Comparison of ENCODE assay signal across 1 cellular context in the genomic region with DNA sequence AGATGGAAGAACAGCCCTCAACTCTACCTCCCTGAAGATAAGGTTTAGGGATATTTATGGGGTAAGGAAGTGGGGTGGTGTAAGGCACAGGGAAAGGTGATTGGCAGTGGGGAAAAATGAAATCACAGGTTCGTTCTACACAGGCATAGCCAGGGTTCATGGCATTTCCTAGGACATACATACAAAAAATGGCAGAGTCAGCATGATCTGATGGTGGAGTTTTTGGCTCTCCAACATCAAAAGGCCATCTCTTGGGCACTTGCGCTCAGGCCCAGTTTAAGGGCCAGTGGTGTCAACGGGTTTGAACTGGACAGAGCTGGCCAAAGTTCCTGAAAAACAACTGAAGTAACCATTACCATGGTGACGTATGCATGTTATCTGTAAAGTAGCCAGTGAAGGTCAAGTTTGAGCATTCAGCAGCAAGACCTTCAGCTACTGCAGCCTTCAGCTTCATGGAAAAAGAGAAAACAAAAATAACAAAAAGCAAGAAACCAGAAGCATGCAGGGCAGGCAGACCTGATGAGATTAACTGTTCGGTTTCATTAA.
TF ChIP-seq lines count a peak whose summit lies in the region.

No MANE protein-coding gene starts in this region.

TF ChIP-seq in HepG2, 621 proteins besides CTCF, POLR2A, EP300 and RAD21 (continued from another document):
- TF ChIP-seq, protein P1, sequence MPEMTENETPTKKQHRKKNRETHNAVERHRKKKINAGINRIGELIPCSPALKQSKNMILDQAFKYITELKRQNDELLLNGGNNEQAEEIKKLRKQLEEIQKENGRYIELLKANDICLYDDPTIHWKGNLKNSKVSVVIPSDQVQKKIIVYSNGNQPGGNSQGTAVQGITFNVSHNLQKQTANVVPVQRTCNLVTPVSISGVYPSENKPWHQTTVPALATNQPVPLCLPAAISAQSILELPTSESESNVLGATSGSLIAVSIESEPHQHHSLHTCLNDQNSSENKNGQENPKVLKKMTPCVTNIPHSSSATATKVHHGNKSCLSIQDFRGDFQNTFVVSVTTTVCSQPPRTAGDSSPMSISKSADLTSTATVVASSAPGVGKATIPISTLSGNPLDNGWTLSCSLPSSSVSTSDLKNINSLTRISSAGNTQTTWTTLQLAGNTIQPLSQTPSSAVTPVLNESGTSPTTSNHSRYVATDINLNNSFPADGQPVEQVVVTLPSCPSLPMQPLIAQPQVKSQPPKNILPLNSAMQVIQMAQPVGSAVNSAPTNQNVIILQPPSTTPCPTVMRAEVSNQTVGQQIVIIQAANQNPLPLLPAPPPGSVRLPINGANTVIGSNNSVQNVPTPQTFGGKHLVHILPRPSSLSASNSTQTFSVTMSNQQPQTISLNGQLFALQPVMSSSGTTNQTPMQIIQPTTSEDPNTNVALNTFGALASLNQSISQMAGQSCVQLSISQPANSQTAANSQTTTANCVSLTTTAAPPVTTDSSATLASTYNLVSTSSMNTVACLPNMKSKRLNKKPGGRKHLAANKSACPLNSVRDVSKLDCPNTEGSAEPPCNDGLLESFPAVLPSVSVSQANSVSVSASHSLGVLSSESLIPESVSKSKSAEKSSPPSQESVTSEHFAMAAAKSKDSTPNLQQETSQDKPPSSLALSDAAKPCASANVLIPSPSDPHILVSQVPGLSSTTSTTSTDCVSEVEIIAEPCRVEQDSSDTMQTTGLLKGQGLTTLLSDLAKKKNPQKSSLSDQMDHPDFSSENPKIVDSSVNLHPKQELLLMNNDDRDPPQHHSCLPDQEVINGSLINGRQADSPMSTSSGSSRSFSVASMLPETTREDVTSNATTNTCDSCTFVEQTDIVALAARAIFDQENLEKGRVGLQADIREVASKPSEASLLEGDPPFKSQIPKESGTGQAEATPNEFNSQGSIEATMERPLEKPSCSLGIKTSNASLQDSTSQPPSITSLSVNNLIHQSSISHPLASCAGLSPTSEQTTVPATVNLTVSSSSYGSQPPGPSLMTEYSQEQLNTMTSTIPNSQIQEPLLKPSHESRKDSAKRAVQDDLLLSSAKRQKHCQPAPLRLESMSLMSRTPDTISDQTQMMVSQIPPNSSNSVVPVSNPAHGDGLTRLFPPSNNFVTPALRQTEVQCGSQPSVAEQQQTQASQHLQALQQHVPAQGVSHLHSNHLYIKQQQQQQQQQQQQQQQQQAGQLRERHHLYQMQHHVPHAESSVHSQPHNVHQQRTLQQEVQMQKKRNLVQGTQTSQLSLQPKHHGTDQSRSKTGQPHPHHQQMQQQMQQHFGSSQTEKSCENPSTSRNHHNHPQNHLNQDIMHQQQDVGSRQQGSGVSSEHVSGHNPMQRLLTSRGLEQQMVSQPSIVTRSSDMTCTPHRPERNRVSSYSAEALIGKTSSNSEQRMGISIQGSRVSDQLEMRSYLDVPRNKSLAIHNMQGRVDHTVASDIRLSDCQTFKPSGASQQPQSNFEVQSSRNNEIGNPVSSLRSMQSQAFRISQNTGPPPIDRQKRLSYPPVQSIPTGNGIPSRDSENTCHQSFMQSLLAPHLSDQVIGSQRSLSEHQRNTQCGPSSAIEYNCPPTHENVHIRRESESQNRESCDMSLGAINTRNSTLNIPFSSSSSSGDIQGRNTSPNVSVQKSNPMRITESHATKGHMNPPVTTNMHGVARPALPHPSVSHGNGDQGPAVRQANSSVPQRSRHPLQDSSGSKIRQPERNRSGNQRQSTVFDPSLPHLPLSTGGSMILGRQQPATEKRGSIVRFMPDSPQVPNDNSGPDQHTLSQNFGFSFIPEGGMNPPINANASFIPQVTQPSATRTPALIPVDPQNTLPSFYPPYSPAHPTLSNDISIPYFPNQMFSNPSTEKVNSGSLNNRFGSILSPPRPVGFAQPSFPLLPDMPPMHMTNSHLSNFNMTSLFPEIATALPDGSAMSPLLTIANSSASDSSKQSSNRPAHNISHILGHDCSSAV (CRISPR knock-in tag; IDR thresholded peaks at IDR 0.05; ENCODE audit: borderline replicate concordance): no peak
- TF ChIP-seq CREM (IDR thresholded peaks at IDR 0.05): no peak
- TF ChIP-seq CREM (CRISPR knock-in tag; IDR thresholded peaks at IDR 0.05): no peak
- TF ChIP-seq MAFF (IDR thresholded peaks at IDR 0.05; ENCODE audit: low read depth, low read length): peak; percentile 74
- TF ChIP-seq, protein P2, sequence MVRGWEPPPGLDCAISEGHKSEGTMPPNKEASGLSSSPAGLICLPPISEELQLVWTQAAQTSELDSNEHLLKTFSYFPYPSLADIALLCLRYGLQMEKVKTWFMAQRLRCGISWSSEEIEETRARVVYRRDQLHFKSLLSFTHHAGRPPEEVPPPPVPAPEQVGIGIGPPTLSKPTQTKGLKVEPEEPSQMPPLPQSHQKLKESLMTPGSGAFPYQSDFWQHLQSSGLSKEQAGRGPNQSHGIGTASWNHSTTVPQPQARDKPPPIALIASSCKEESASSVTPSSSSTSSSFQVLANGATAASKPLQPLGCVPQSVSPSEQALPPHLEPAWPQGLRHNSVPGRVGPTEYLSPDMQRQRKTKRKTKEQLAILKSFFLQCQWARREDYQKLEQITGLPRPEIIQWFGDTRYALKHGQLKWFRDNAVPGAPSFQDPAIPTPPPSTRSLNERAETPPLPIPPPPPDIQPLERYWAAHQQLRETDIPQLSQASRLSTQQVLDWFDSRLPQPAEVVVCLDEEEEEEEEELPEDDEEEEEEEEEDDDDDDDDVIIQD (CRISPR knock-in tag; IDR thresholded peaks at IDR 0.05; ENCODE audit: low read depth): no peak
